Comparison of ENCODE assay signal across 16 cellular contexts in the genomic region with DNA sequence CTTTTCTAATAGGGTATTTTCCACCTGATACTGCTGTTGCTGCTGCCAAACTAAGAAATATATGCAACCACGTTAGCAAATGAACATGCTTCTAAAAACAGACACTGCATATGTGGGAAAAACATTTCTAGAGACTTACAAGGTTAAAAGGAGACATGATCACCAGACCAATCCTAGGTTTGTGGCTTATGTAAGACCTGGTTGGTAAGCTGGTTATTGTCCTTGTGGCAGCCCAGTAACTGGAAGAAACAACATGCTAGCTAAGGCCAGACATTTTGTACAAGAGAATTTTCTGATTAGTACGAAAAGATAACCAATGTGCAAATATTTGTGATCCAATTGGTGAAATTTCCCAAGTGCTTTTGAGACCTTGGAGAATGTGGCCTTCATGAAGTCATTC.
"Had no signal": no experiment of that assay in that cellular context is flagged by ENCODE, and none has a peak within 500 bp of the region (broad histone marks: within the 10 kb centered on the region; RNA-seq: fewer than 3 reads in every experiment).

No MANE protein-coding gene starts in this region.

- H3K27me3 ChIP-seq: foreskin keratinocyte, testis, upper lobe of right lung had no signal

- H3K27ac Mint-ChIP-seq: activated naive CD8-positive, alpha-beta T cell treated with anti-CD3 and anti-CD28 coated beads, Interleukin-2, amount 10 ng/mL, durations not matched to agents 7 days and 5 days; immature natural killer cell; naive thymus-derived CD4-positive, alpha-beta T cell; T-helper 2 cell treated with Interferon-gamma antibody and Interleukin-4, amounts not matched to agents 5 μg/mL and 100 μg/mL, for 36 hours had no signal

- H3K9me3 Mint-ChIP-seq: activated naive CD8-positive, alpha-beta T cell treated with anti-CD3 and anti-CD28 coated beads, Interleukin-2, amount 10 ng/mL, durations not matched to agents 7 days and 5 days had no signal

- H3K36me3 Mint-ChIP-seq: activated naive CD8-positive, alpha-beta T cell treated with anti-CD3 and anti-CD28 coated beads, Interleukin-2, amount 10 ng/mL, durations not matched to agents 7 days and 5 days had no signal

- H3K9me3 ChIP-seq: testis, upper lobe of right lung had no signal

- H3K27ac ChIP-seq: foreskin keratinocyte, testis, upper lobe of right lung had no signal

- H3K27me3 Mint-ChIP-seq: activated naive CD8-positive, alpha-beta T cell treated with anti-CD3 and anti-CD28 coated beads, Interleukin-2, amount 10 ng/mL, durations not matched to agents 7 days and 5 days; naive thymus-derived CD4-positive, alpha-beta T cell had no signal

- H3K4me1 Mint-ChIP-seq: activated naive CD8-positive, alpha-beta T cell treated with anti-CD3 and anti-CD28 coated beads, Interleukin-2, amount 10 ng/mL, durations not matched to agents 7 days and 5 days; immature natural killer cell had no signal

- H3K4me3 ChIP-seq: smooth muscle cell, testis, upper lobe of right lung had no signal

- ATAC-seq: foreskin keratinocyte; left colon; naive thymus-derived CD4-positive, alpha-beta T cell; right cardiac atrium; upper lobe of right lung had no signal

- H3K36me3 ChIP-seq: upper lobe of right lung had no signal

- H3K4me1 ChIP-seq: foreskin keratinocyte, testis, upper lobe of right lung had no signal

- H3K4me3 Mint-ChIP-seq: activated naive CD8-positive, alpha-beta T cell treated with anti-CD3 and anti-CD28 coated beads, Interleukin-2, amount 10 ng/mL, durations not matched to agents 7 days and 5 days; activated T-cell treated with anti-CD3 and anti-CD28 coated beads, Interleukin-2, amount 50 U/mL, for 4 hours; immature natural killer cell; naive thymus-derived CD4-positive, alpha-beta T cell; T-helper 2 cell treated with Interferon-gamma antibody and Interleukin-4, amounts not matched to agents 5 μg/mL and 100 μg/mL, for 36 hours had no signal

- DNase-seq: activated CD4-positive, alpha-beta T cell treated with anti-CD3 and anti-CD28 coated beads, Interleukin-2, amount 50 U/mL, for 48 hours; activated CD4-positive, CD25-positive, alpha-beta regulatory T cell treated with anti-CD3 and anti-CD28 coated beads, Interleukin-2, amount 50 U/mL, for 72 hours; activated gamma-delta T cell; activated naive CD8-positive, alpha-beta T cell treated with anti-CD3 and anti-CD28 coated beads, Interleukin-2, amount 10 ng/mL, durations not matched to agents 7 days and 5 days; activated T-cell treated with anti-CD3 and anti-CD28 coated beads, Interleukin-2, amount 50 U/mL, for 4 hours; aorta; foreskin keratinocyte; immature natural killer cell; left colon; naive thymus-derived CD4-positive, alpha-beta T cell; right cardiac atrium; stimulated activated naive CD4-positive, alpha-beta T cell treated with Interleukin-2 at 50 U/mL for 16 hours; testis; upper lobe of right lung had no signal

- H3K4me2 ChIP-seq: smooth muscle cell had no signal
